8 cellular contexts compared by ENCODE assay signal in genomic region chr18:62522178-62522509, GRCh38. TPM values are rescaled to one million over a fixed set of nuclear protein-coding genes. Genes with fewer than 3 reads are reported as not detected.
A peak's percentile ranks its signal among the peaks of the same experiment; 100 is the strongest.
DNase-seq lines count a peak whose midpoint lies in the region; ATAC-seq and TF ChIP-seq lines count a peak whose summit lies in the region.

No MANE protein-coding gene starts in this region.

- peaks cover 33% of the 10 kb centered on the region for H3K4me1 Mint-ChIP-seq in dendritic cell treated with granulocyte-macrophage colony-stimulating factor and Interleukin-4, amounts not matched to agents 40 ng/mL and 50 ng/mL, for 4 days (ENCODE audit: low read depth)
- H3K4me1 Mint-ChIP-seq in naive B cell: peaks cover 14 to 27% (median 25%) of the 10 kb centered on the region in 3 donors

- ATAC-seq in GM21786 (IDR thresholded peaks at IDR 0.05; ENCODE audit: unreplicated experiment) (peak; percentile 2), naive B cell (ENCODE audit: low read depth in 2 of 2) (peak; percentile 1 to 2)

- DNase-seq in GM12864 (ENCODE audit: low read depth) (no peak), NCI-H146 treated with DMSO at 0.1 percent for 48 hours (lab: John Stamatoyannopoulos, UW; ENCODE audit: unreplicated experiment) (peak; percentile 63), naive B cell (no peak), NCI-H128 (lab: John Stamatoyannopoulos, UW; ENCODE audit: unreplicated experiment) (no peak), HCEC 1CT (no peak), posterior cingulate gyrus (no peak)

- intact Hi-C loops in dendritic cell treated with granulocyte-macrophage colony-stimulating factor and Interleukin-4, amounts not matched to agents 40 ng/mL and 50 ng/mL, for 4 days (cut with micrococcal nuclease): loop anchor here (2.0 to 5.0 kb wide), 3 partner anchors 70 to 335 kb away; partner anchors contain the start of genes PIGN and RELCH
- intact Hi-C loops in posterior cingulate gyrus (cut with DNase I): loop anchor here (5.0 to 10.0 kb wide), 2 partner anchors 95 to 903 kb away; partner anchors contain the start of gene VPS4B

- H3K4me3 Mint-ChIP-seq in dendritic cell treated with granulocyte-macrophage colony-stimulating factor and Interleukin-4, amounts not matched to agents 40 ng/mL and 50 ng/mL, for 4 days: peak overlapping the region; percentile 80
- peak overlapping the region; percentile 82 to 92 (median 89) for H3K4me3 Mint-ChIP-seq in naive B cell

- H3K9me3 Mint-ChIP-seq in dendritic cell treated with granulocyte-macrophage colony-stimulating factor and Interleukin-4, amounts not matched to agents 40 ng/mL and 50 ng/mL, for 4 days: no peaks in the 10 kb centered on the region
- no peaks in the 10 kb centered on the region for H3K9me3 Mint-ChIP-seq in naive B cell

- peak overlapping the region; percentile 89 for H3K27ac Mint-ChIP-seq in dendritic cell treated with granulocyte-macrophage colony-stimulating factor and Interleukin-4, amounts not matched to agents 40 ng/mL and 50 ng/mL, for 4 days
- H3K27ac Mint-ChIP-seq in naive B cell: peak overlapping the region in 2 of 6 donors; percentile 49 to 84

- H3K36me3 Mint-ChIP-seq in dendritic cell treated with granulocyte-macrophage colony-stimulating factor and Interleukin-4, amounts not matched to agents 40 ng/mL and 50 ng/mL, for 4 days (ENCODE audit: low read depth): peaks cover 22% of the 10 kb centered on the region
- H3K36me3 Mint-ChIP-seq in naive B cell: no peaks in the 10 kb centered on the region

- no peak for TF ChIP-seq CTCF in GM12864 (IDR thresholded peaks at IDR 0.05; ENCODE audit: low read depth, low read length, missing control alignments)

- peaks cover 5% of the 10 kb centered on the region for H3K27me3 Mint-ChIP-seq in dendritic cell treated with granulocyte-macrophage colony-stimulating factor and Interleukin-4, amounts not matched to agents 40 ng/mL and 50 ng/mL, for 4 days
- no peaks in the 10 kb centered on the region for H3K27me3 Mint-ChIP-seq in naive B cell

- peak overlapping the region; percentile 96 for H3K4me3 ChIP-seq in GM12864 (ENCODE audit: low read depth, low read length)

RNA-seq across cellular contexts. Expression of gene ZCCHC2, which starts 0.7 kb away (rescaled TPM):
- 1 to 10 TPM in 5 of 6 donors, not detected in 1; 2.5 to 4.6 (median 2.8) TPM for polyA plus RNA-seq in naive B cell (ENCODE audit: low read depth in 6 of 6)
